21 cellular contexts compared by ENCODE assay signal in the genomic region with DNA sequence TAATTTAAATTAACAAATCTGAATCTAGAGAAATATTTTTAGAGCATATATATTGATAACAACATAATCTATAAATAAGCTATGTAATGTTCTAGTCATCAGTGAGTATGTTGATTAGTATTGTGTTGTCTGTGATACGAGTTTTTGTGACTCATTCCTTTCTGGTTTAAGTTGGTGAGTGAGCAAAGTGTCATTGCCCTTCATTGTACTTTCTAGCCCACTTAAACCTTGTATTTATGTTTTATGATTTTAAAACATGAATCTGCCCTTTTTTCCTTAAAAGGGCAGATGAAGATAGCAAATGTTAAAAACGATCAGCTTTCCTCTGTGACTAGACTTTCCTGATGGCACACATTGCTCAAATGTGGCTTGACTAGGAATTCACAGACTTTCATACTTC. TPM values are rescaled to one million over a fixed set of nuclear protein-coding genes. Genes with fewer than 3 reads are reported as not detected.
DNase-seq lines count a peak whose midpoint lies in the region; ATAC-seq, FAIRE-seq and TF ChIP-seq lines count a peak whose summit lies in the region.
"Had no signal": no experiment of that assay in that cellular context is flagged by ENCODE, and none has a peak within 500 bp of the region (broad histone marks: within the 10 kb centered on the region; RNA-seq: fewer than 3 reads in every experiment).

No MANE protein-coding gene starts in this region.

- H3K4me2 ChIP-seq in endothelial cell of umbilical vein (ENCODE audit: insufficient read depth, low read length), result peak overlapping the region; percentile 5
- H3K4me2 ChIP-seq: neural progenitor cell had no signal

- no peak for FAIRE-seq in RCC 7860 (lab: Jason Lieb, UNC)
- peak; percentile 97 for FAIRE-seq in endothelial cell of umbilical vein (lab: Jason Lieb, UNC)
- FAIRE-seq: urothelium cell line had no signal

- H3K27ac Mint-ChIP-seq in activated CD4-positive, alpha-beta T cell treated with anti-CD3 and anti-CD28 coated beads for 36 hours, result no peak overlapping the region
- H3K27ac Mint-ChIP-seq: activated naive CD4-positive, alpha-beta T cell treated with anti-CD3 and anti-CD28 coated beads for 36 hours; CD8-positive, alpha-beta memory T cell; neural progenitor cell; stimulated activated memory B cell treated with anti-CD40 and anti-IgM and Interleukin-4, amounts not matched to agents 10 μg/mL and 1 μg/mL and 100 μg/mL, for 72 hours had no signal

- H3K79me2 ChIP-seq in endothelial cell of umbilical vein (ENCODE audit: control insufficient read depth, insufficient read depth, low read length), result peaks cover 29% of the 10 kb centered on the region

- TF ChIP-seq POLR2A in endothelial cell of umbilical vein (IDR thresholded peaks at IDR 0.05; ENCODE audit: low read depth, low read length) (no peak), gastrocnemius medialis (IDR thresholded peaks at IDR 0.05) (no peak)

- H3K9me3 Mint-ChIP-seq in activated CD4-positive, alpha-beta T cell treated with anti-CD3 and anti-CD28 coated beads for 36 hours (ENCODE audit: low read depth), result no peaks in the 10 kb centered on the region
- H3K9me3 Mint-ChIP-seq: activated naive CD4-positive, alpha-beta T cell treated with anti-CD3 and anti-CD28 coated beads for 36 hours; CD8-positive, alpha-beta memory T cell; neural progenitor cell; stimulated activated memory B cell treated with anti-CD40 and anti-IgM and Interleukin-4, amounts not matched to agents 10 μg/mL and 1 μg/mL and 100 μg/mL, for 72 hours had no signal

- H3K9me1 ChIP-seq in endothelial cell of umbilical vein (replicated peaks; ENCODE audit: control insufficient read depth, extremely low read depth, insufficient read depth, low read length), result no peaks in the 10 kb centered on the region

- no peak overlapping the region for H3K4me3 ChIP-seq in endothelial cell of umbilical vein (replicated peaks in 1 of 3; ENCODE audit: insufficient read depth in 1 of 3, low read depth in 1 of 3, low read length in 3 of 3)
- no peak overlapping the region for H3K4me3 ChIP-seq in gastrocnemius medialis
- H3K4me3 ChIP-seq: colonic mucosa, neural progenitor cell, sigmoid colon had no signal

- H3K27me3 ChIP-seq in endothelial cell of umbilical vein (ENCODE audit: control insufficient read depth in 2 of 2, insufficient read depth in 2 of 2, low read length in 2 of 2) (no peaks in the 10 kb centered on the region), gastrocnemius medialis (no peaks in the 10 kb centered on the region)
- H3K27me3 ChIP-seq: colonic mucosa, neural progenitor cell, sigmoid colon had no signal

- peaks cover 13% of the 10 kb centered on the region for H3K36me3 Mint-ChIP-seq in activated CD4-positive, alpha-beta T cell treated with anti-CD3 and anti-CD28 coated beads for 36 hours (ENCODE audit: low read depth)

- H3K27me3 Mint-ChIP-seq in activated CD4-positive, alpha-beta T cell treated with anti-CD3 and anti-CD28 coated beads for 36 hours, result no peaks in the 10 kb centered on the region
- H3K27me3 Mint-ChIP-seq: CD8-positive, alpha-beta memory T cell; stimulated activated memory B cell treated with anti-CD40 and anti-IgM and Interleukin-4, amounts not matched to agents 10 μg/mL and 1 μg/mL and 100 μg/mL, for 72 hours had no signal

- peaks cover 18% of the 10 kb centered on the region for H3K4me1 ChIP-seq in endothelial cell of umbilical vein (ENCODE audit: control insufficient read depth, extremely low read depth, insufficient read depth, low read length)
- peaks cover 68 to 73% of the 10 kb centered on the region in 2 donors for H3K4me1 ChIP-seq in gastrocnemius medialis
- H3K4me1 ChIP-seq: colonic mucosa, neural progenitor cell had no signal

- BruUV-seq in endothelial cell of umbilical vein (replicated peaks; lab: Mats Ljungman, UMichigan), result no TSS peak

- H3K9me3 ChIP-seq in endothelial cell of umbilical vein (replicated peaks; ENCODE audit: control insufficient read depth, insufficient read depth, low read length) (no peaks in the 10 kb centered on the region), gastrocnemius medialis (no peaks in the 10 kb centered on the region)
- H3K9me3 ChIP-seq: colonic mucosa, sigmoid colon had no signal

- peaks cover 54% of the 10 kb centered on the region for H3K4me1 Mint-ChIP-seq in activated CD4-positive, alpha-beta T cell treated with anti-CD3 and anti-CD28 coated beads for 36 hours

- POLR2A ChIA-PET in activated CD4-positive, alpha-beta T cell treated with anti-CD3 and anti-CD28 coated beads for 36 hours (lab: Charles Lee), result interaction anchor here (1.0 kb wide), 1 partner anchor 41 kb away, joined by 4 read pairs; no protein-coding TSS in a partner anchor
- POLR2A ChIA-PET in endothelial cell of umbilical vein (lab: Charles Lee), result no interaction called here

- no peaks in the 10 kb centered on the region for H3K36me3 ChIP-seq in endothelial cell of umbilical vein (ENCODE audit: control insufficient read depth in 2 of 2, extremely low read depth in 1 of 2, insufficient read depth in 2 of 2, low read length in 2 of 2)
- H3K36me3 ChIP-seq in gastrocnemius medialis, result no peaks in the 10 kb centered on the region
- H3K36me3 ChIP-seq: colonic mucosa, neural progenitor cell, sigmoid colon had no signal

- H3K4me3 Mint-ChIP-seq in activated CD4-positive, alpha-beta T cell treated with anti-CD3 and anti-CD28 coated beads for 36 hours, result no peak overlapping the region
- H3K4me3 Mint-ChIP-seq: activated naive CD4-positive, alpha-beta T cell treated with anti-CD3 and anti-CD28 coated beads for 36 hours; CD8-positive, alpha-beta memory T cell; neural progenitor cell; stimulated activated memory B cell treated with anti-CD40 and anti-IgM and Interleukin-4, amounts not matched to agents 10 μg/mL and 1 μg/mL and 100 μg/mL, for 72 hours had no signal

- H2AFZ ChIP-seq in endothelial cell of umbilical vein (ENCODE audit: low read depth, low read length), result no peak overlapping the region
- H2AFZ ChIP-seq: neural progenitor cell had no signal

- peak; percentile 73 for ATAC-seq in activated CD4-positive, alpha-beta T cell treated with anti-CD3 and anti-CD28 coated beads for 36 hours
- no peak for ATAC-seq in gastrocnemius medialis
- ATAC-seq: esophagus mucosa; stimulated activated memory B cell treated with anti-CD40 and anti-IgM and Interleukin-4, amounts not matched to agents 10 μg/mL and 1 μg/mL and 100 μg/mL, for 72 hours had no signal

- dilution Hi-C loops in endothelial cell of umbilical vein (cut with MboI; ENCODE audit: extremely low pct_ligation_motif_present, low sequenced_read_pairs), result no loop called here

- peak overlapping the region; percentile 24 for H3K9ac ChIP-seq in endothelial cell of umbilical vein (replicated peaks; ENCODE audit: extremely low read depth, insufficient read depth, low read length)
- H3K9ac ChIP-seq: neural progenitor cell had no signal

- no peak for TF ChIP-seq CTCF in endothelial cell of umbilical vein (IDR thresholded peaks at IDR 0.05; ENCODE audit: extremely low read depth in 1 of 2, insufficient read depth in 1 of 2, low read depth in 1 of 2, low read length in 2 of 2)
- TF ChIP-seq CTCF in gastrocnemius medialis (IDR thresholded peaks at IDR 0.05 in 4 of 5, conservative IDR thresholded peaks at IDR 0.05 in 1 of 5), result no peak

- no peak for DNase-seq in activated CD4-positive, alpha-beta T cell treated with anti-CD3 and anti-CD28 coated beads for 36 hours
- no peak for DNase-seq in activated CD4-positive, alpha-beta T cell treated with anti-CD3 and anti-CD28 coated beads for 1 hour
- peak; percentile 29 for DNase-seq in RCC 7860 (ENCODE audit: low spot score)
- peak; percentile 81 for DNase-seq in endothelial cell of umbilical vein (ENCODE audit: low read depth, low spot score)
- no peak for DNase-seq in gastrocnemius medialis
- no peak for DNase-seq in COR-L47 (lab: John Stamatoyannopoulos, UW)
- DNase-seq in iPS-NIHi11 (ENCODE audit: low spot score), result no peak
- no peak for DNase-seq in NCI-H748 (lab: John Stamatoyannopoulos, UW; ENCODE audit: unreplicated experiment)
- DNase-seq: activated naive CD4-positive, alpha-beta T cell treated with anti-CD3 and anti-CD28 coated beads for 36 hours; CD8-positive, alpha-beta memory T cell; colonic mucosa; mesendoderm; NCI-H1417; NCI-H345; sigmoid colon; stimulated activated CD4-positive, alpha-beta T cell treated with anti-CD3 and anti-CD28 coated beads, Interleukin-4, amount 100 ng/mL, for 4 hours had no signal

- H4K20me1 ChIP-seq in endothelial cell of umbilical vein (replicated peaks; ENCODE audit: control insufficient read depth, extremely low read depth, insufficient read depth, low read length), result no peaks in the 10 kb centered on the region

- H3K27ac ChIP-seq in endothelial cell of umbilical vein (ENCODE audit: insufficient read depth, low read depth, low read length) (peak overlapping the region; percentile 64), gastrocnemius medialis (peak overlapping the region; percentile 71 to 81 (median 73))
- H3K27ac ChIP-seq: colonic mucosa, neural progenitor cell, sigmoid colon had no signal

- in situ Hi-C loops in gastrocnemius medialis (cut with MboI; ENCODE audit: low sequenced_read_pairs in 4 of 4), result no loop called here

- CTCF ChIA-PET in activated CD4-positive, alpha-beta T cell treated with anti-CD3 and anti-CD28 coated beads for 36 hours (lab: Charles Lee), result interaction anchor here (0.5 to 0.7 kb wide), 3 partner anchors 9 to 992 kb away, joined by 3 read pairs; no protein-coding TSS in a partner anchor
- CTCF ChIA-PET in endothelial cell of umbilical vein (lab: Charles Lee), result interaction anchor here (0.7 to 1.3 kb wide), 6 partner anchors 21 to 51 kb away, joined by 3 to 6 read pairs (median 4); no protein-coding TSS in a partner anchor

- intact Hi-C loops in activated CD4-positive, alpha-beta T cell treated with anti-CD3 and anti-CD28 coated beads for 36 hours (cut with DNase I, micrococcal nuclease), result no loop called here
- intact Hi-C loops in endothelial cell of umbilical vein (cut with micrococcal nuclease) (no loop called here), gastrocnemius medialis (cut with DNase I; ENCODE audit: low total_unique reads) (no loop called here)

RNA-seq across cellular contexts. Expression of a gene that starts 38.5 kb away (rescaled TPM):
- 10 to 100 TPM; 15.7 to 18.5 TPM for total RNA-seq in activated CD4-positive, alpha-beta T cell treated with anti-CD3 and anti-CD28 coated beads for 36 hours
- total RNA-seq in endothelial cell of umbilical vein (24.4 and 25.5 TPM in 2 replicates), gastrocnemius medialis (10 to 100 TPM; 38.8 to 74.6 (median 44.8) TPM)
- 7.0 and 7.7 TPM in 2 replicates for polyA plus RNA-seq in endothelial cell of umbilical vein
- polyA plus RNA-seq in endothelial cell of umbilical vein (2011; cell fraction: cytosol; rRNA removed), result 11.5 and 12.5 TPM in 2 replicates
- polyA plus RNA-seq in endothelial cell of umbilical vein (2011; cell fraction: nucleus; rRNA removed), result 17.9 and 21.4 TPM in 2 replicates
- polyA plus RNA-seq in endothelial cell of umbilical vein (2012), result 17.5 and 20.9 TPM in 2 replicates
- 6.6 and 7.3 TPM in 2 replicates for polyA minus RNA-seq in endothelial cell of umbilical vein
- 4.1 TPM for polyA minus RNA-seq in endothelial cell of umbilical vein (2011; cell fraction: cytosol; rRNA and poly(A)+ RNA removed)
- polyA minus RNA-seq in endothelial cell of umbilical vein (2011; cell fraction: nucleus; rRNA and poly(A)+ RNA removed), result 5.6 and 6.3 TPM in 2 replicates

RNA-seq across cellular contexts. Expression of a gene that starts 48.6 kb away (rescaled TPM):
- total RNA-seq in activated CD4-positive, alpha-beta T cell treated with anti-CD3 and anti-CD28 coated beads for 36 hours, result 1 to 10 TPM in 1 of 2 experiments, under 1 TPM in 1; 0.91 to 1.0 TPM
- total RNA-seq in endothelial cell of umbilical vein (not detected in 2 replicates), gastrocnemius medialis (1 to 10 TPM in 2 of 4 donors, not detected in 2; 1.0 to 2.4 TPM)
- 0.07 and 0.14 TPM in 2 replicates for polyA plus RNA-seq in endothelial cell of umbilical vein
- 0.13 and 0.37 TPM in 2 replicates for polyA plus RNA-seq in endothelial cell of umbilical vein (2011; cell fraction: cytosol; rRNA removed)
- polyA plus RNA-seq in endothelial cell of umbilical vein (2011; cell fraction: nucleus; rRNA removed), result 0.21 TPM in 1 of 2 replicates, not detected in the other
- 0.21 and 0.37 TPM in 2 replicates for polyA plus RNA-seq in endothelial cell of umbilical vein (2012)
- 0.74 TPM in 1 of 2 replicates, not detected in the other for polyA minus RNA-seq in endothelial cell of umbilical vein
- not detected for polyA minus RNA-seq in endothelial cell of umbilical vein (2011; cell fraction: cytosol; rRNA and poly(A)+ RNA removed)
- polyA minus RNA-seq in endothelial cell of umbilical vein (2011; cell fraction: nucleus; rRNA and poly(A)+ RNA removed), result not detected in 2 replicates
- total RNA-seq: A172 had no signal

Comparison
In these comparisons a context has a peak if more than half of its experiments do, and no peak if none do; other contexts are left out.
1. DNase-seq: peak in RCC 7860 (single experiment) and endothelial cell of umbilical vein (single experiment); none in activated CD4-positive, alpha-beta T cell treated with anti-CD3 and anti-CD28 coated beads for 36 hours (single experiment), activated CD4-positive, alpha-beta T cell treated with anti-CD3 and anti-CD28 coated beads for 1 hour (single experiment), gastrocnemius medialis (0 of 2), COR-L47 (single experiment), iPS-NIHi11 (single experiment) and NCI-H748 (single experiment).